In the genomic region with DNA sequence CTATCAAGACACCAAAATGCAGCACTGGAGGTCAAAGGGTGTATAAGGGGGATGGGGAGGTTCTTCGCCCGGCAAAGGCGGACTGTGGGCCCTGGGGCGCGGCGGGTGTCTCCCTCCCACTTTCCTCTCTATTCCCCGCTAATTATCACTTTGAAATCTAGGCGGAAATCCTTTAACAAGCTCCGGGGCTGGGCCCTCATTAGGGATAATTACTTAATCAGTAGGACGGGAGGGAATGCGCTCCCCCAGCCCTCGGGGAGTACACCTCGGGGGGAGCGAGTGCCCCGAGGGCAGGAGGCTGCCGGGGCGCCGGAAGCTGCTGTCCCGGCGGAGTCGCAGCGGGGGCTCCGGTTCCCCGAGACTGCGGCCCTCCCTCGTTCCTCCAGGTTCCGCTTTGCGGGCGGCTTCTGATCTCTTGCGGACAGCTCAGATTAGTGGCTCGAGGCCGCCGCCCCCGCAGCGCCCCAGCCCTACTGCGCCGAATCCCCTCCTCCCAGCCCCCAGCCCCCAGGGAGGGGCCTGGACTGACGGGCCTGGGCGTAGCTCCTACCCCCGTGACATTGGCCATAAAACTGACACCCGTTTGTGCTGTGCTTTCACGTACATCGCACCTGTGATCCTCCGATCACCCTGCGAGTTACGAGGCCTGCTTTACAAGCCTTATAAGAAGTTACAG, we compare ENCODE assay signal across 8 cellular contexts. TPM values are rescaled to one million over a fixed set of nuclear protein-coding genes. Genes with fewer than 3 reads are reported as not detected.
A peak's percentile ranks its signal among the peaks of the same experiment; 100 is the strongest.
DNase-seq lines count a peak whose midpoint lies in the region; FAIRE-seq and TF ChIP-seq lines count a peak whose summit lies in the region.

No MANE protein-coding gene starts in this region.

- H3K9me3 ChIP-seq in duodenal mucosa (ENCODE audit: control insufficient read depth in 1 of 2, low read length in 2 of 2) (no peaks in the 10 kb centered on the region), mesenchymal stem cell (ENCODE audit: control insufficient read depth, low read length) (peaks cover 14% of the 10 kb centered on the region)

- H3K27me3 ChIP-seq in duodenal mucosa (ENCODE audit: control insufficient read depth in 1 of 2, insufficient read depth in 2 of 2, low read length in 2 of 2): peaks cover 6 to 38% of the 10 kb centered on the region in 2 donors
- H3K27me3 ChIP-seq in mesenchymal stem cell (ENCODE audit: control insufficient read depth in 1 of 2, insufficient read depth in 1 of 2, low read length in 2 of 2): peaks cover 36 to 78% of the 10 kb centered on the region in 2 experiments

- H3K4me3 Mint-ChIP-seq in activated CD4-positive, alpha-beta T cell treated with anti-CD3 and anti-CD28 coated beads, Interleukin-2, amount 10 ng/mL, durations not matched to agents 7 days and 5 days: peak overlapping the region; percentile 47

- peaks cover 74% of the 10 kb centered on the region for H3K27me3 Mint-ChIP-seq in activated CD4-positive, alpha-beta T cell treated with anti-CD3 and anti-CD28 coated beads, Interleukin-2, amount 10 ng/mL, durations not matched to agents 7 days and 5 days

- no peak overlapping the region for H3K27ac Mint-ChIP-seq in activated CD4-positive, alpha-beta T cell treated with anti-CD3 and anti-CD28 coated beads, Interleukin-2, amount 10 ng/mL, durations not matched to agents 7 days and 5 days

- H3K4me3 ChIP-seq in duodenal mucosa (ENCODE audit: low read depth in 1 of 2, low read length in 2 of 2) (peak overlapping the region; percentile 65 to 66), mesenchymal stem cell (ENCODE audit: insufficient read depth in 1 of 2, low read depth in 1 of 2, low read length in 2 of 2) (peak overlapping the region; percentile 42 to 71)

- H3K18ac ChIP-seq in mesenchymal stem cell (ENCODE audit: low read depth in 1 of 2, low read length in 2 of 2): peak overlapping the region in 1 of 2 experiments; percentile 32

- no peak overlapping the region for H3K14ac ChIP-seq in mesenchymal stem cell (ENCODE audit: low read length in 2 of 2)

- H3K4me1 Mint-ChIP-seq in activated CD4-positive, alpha-beta T cell treated with anti-CD3 and anti-CD28 coated beads, Interleukin-2, amount 10 ng/mL, durations not matched to agents 7 days and 5 days: peaks cover 7% of the 10 kb centered on the region

- H3K27ac ChIP-seq in duodenal mucosa (ENCODE audit: low read depth, low read length) (no peak overlapping the region), mesenchymal stem cell (ENCODE audit: low read length, poor library complexity, severe bottlenecking) (no peak overlapping the region)

- H3K4me1 ChIP-seq in duodenal mucosa (ENCODE audit: control insufficient read depth in 1 of 2, insufficient read depth in 2 of 2, low read length in 2 of 2) (peaks cover 15 to 16% of the 10 kb centered on the region in 2 donors), mesenchymal stem cell (ENCODE audit: control insufficient read depth, insufficient read depth, low read depth, low read length) (peaks cover 15% of the 10 kb centered on the region)

- H3K9ac ChIP-seq in duodenal mucosa (ENCODE audit: low read depth in 1 of 2, low read length in 2 of 2) (peak overlapping the region; percentile 48), mesenchymal stem cell (ENCODE audit: low read length) (peak overlapping the region; percentile 83)

- CTCF ChIA-PET in activated CD4-positive, alpha-beta T cell treated with anti-CD3 and anti-CD28 coated beads, Interleukin-2, amount 10 ng/mL, durations not matched to agents 7 days and 5 days (lab: Charles Lee): interaction anchor here (0.7 to 1.5 kb wide), 5 partner anchors 10 to 72 kb away, joined by 3 read pairs; partner anchors contain the start of gene DDR1

- no peak overlapping the region for H2BK12ac ChIP-seq in mesenchymal stem cell (ENCODE audit: low read length in 2 of 2)

- H3K9me3 Mint-ChIP-seq in activated CD4-positive, alpha-beta T cell treated with anti-CD3 and anti-CD28 coated beads, Interleukin-2, amount 10 ng/mL, durations not matched to agents 7 days and 5 days: no peaks in the 10 kb centered on the region

- no peak overlapping the region for H2BK15ac ChIP-seq in mesenchymal stem cell (ENCODE audit: low read depth, poor library complexity, severe bottlenecking)

- H2AK5ac ChIP-seq in mesenchymal stem cell (ENCODE audit: low read length, severe bottlenecking): no peak overlapping the region

- WGBS in mesenchymal stem cell: 2% methylated on average over 38 of the region's 46 CpGs

- H4K8ac ChIP-seq in mesenchymal stem cell (ENCODE audit: low read length): peak overlapping the region; percentile 89

- no peak overlapping the region for H3K23ac ChIP-seq in mesenchymal stem cell (ENCODE audit: low read length in 2 of 2)

- POLR2A ChIA-PET in activated CD4-positive, alpha-beta T cell treated with anti-CD3 and anti-CD28 coated beads, Interleukin-2, amount 10 ng/mL, durations not matched to agents 7 days and 5 days (lab: Charles Lee): no interaction called here

- no peaks in the 10 kb centered on the region for H3K36me3 Mint-ChIP-seq in activated CD4-positive, alpha-beta T cell treated with anti-CD3 and anti-CD28 coated beads, Interleukin-2, amount 10 ng/mL, durations not matched to agents 7 days and 5 days (ENCODE audit: low read depth)

- no peak for TF ChIP-seq CTCF in D721Med (IDR thresholded peaks at IDR 0.05; ENCODE audit: insufficient read depth, missing control alignments)

- no peak overlapping the region for H2BK5ac ChIP-seq in mesenchymal stem cell (ENCODE audit: low read depth, low read length, poor library complexity, severe bottlenecking)

- no peaks in the 10 kb centered on the region for H3K36me3 ChIP-seq in duodenal mucosa (ENCODE audit: control insufficient read depth in 1 of 2, insufficient read depth in 2 of 2, low read length in 2 of 2)
- no peaks in the 10 kb centered on the region for H3K36me3 ChIP-seq in mesenchymal stem cell (ENCODE audit: control insufficient read depth in 1 of 2, insufficient read depth in 2 of 2, low read depth in 1 of 2, low read length in 2 of 2)

- no peaks in the 10 kb centered on the region for H3K79me1 ChIP-seq in mesenchymal stem cell (replicated peaks; ENCODE audit: low read length, poor library complexity, severe bottlenecking)

- peak overlapping the region; percentile 66 for H3K4me2 ChIP-seq in mesenchymal stem cell (ENCODE audit: low read length, poor library complexity, severe bottlenecking)

- H3K4ac ChIP-seq in mesenchymal stem cell (ENCODE audit: low read depth in 1 of 2, low read length in 2 of 2): peak overlapping the region in 1 of 2 experiments; percentile 20

- peak overlapping the region; percentile 28 for H4K91ac ChIP-seq in mesenchymal stem cell (ENCODE audit: low read length)

- DNase-seq in NCI-H2081 (lab: John Stamatoyannopoulos, UW) (peak; percentile 3 to 34), NCI-H2081 treated with DMSO at 0.1 percent for 48 hours (lab: John Stamatoyannopoulos, UW) (no peak), M059J (ENCODE audit: low read depth) (peak; percentile 68), mesenchymal stem cell (peak; percentile 44), D721Med (ENCODE audit: insufficient read length, low spot score) (no peak)
- peak; percentile 52 for DNase-seq in activated CD4-positive, alpha-beta T cell treated with anti-CD3 and anti-CD28 coated beads, Interleukin-2, amount 10 ng/mL, durations not matched to agents 7 days and 5 days
- DNase-seq in stimulated activated CD8-positive, alpha-beta memory T cell treated with anti-CD3 and anti-CD28 coated beads, Interleukin-12 subunit alpha, Interleukin-12 subunit beta, amount 100 ng/mL, for 24 hours (ENCODE audit: extremely low read depth): peak; percentile 62

- FAIRE-seq in D721Med (lab: Jason Lieb, UNC): no peak

- H2AFZ ChIP-seq in mesenchymal stem cell (ENCODE audit: low read depth, low read length): peak overlapping the region; percentile 18

- H2BK120ac ChIP-seq in mesenchymal stem cell (ENCODE audit: low read depth, low read length): no peak overlapping the region

RNA-seq across cellular contexts. Expression of gene MUCL3, which starts 14.7 kb away (rescaled TPM):
- total RNA-seq in M059J (2014; rRNA removed; shearing (Covaris generic)): not detected in 2 replicates
- not detected for total RNA-seq in activated CD4-positive, alpha-beta T cell treated with anti-CD3 and anti-CD28 coated beads, Interleukin-2, amount 10 ng/mL, durations not matched to agents 7 days and 5 days
- not detected for polyA plus RNA-seq in mesenchymal stem cell (2013, experiment 1 of 2)
- polyA plus RNA-seq in mesenchymal stem cell (2013, experiment 2 of 2): not detected

RNA-seq across cellular contexts. Expression of gene SFTA2, which starts 23.5 kb away (rescaled TPM):
- total RNA-seq in M059J (2014; rRNA removed; shearing (Covaris generic)): not detected in 2 replicates
- total RNA-seq in activated CD4-positive, alpha-beta T cell treated with anti-CD3 and anti-CD28 coated beads, Interleukin-2, amount 10 ng/mL, durations not matched to agents 7 days and 5 days: not detected
- polyA plus RNA-seq in mesenchymal stem cell (2013, experiment 1 of 2): not detected
- not detected for polyA plus RNA-seq in mesenchymal stem cell (2013, experiment 2 of 2)

RNA-seq across cellular contexts. Expression of gene MUC21, which starts 28.0 kb away (rescaled TPM):
- total RNA-seq in M059J (2014; rRNA removed; shearing (Covaris generic)): not detected in 2 replicates
- total RNA-seq in activated CD4-positive, alpha-beta T cell treated with anti-CD3 and anti-CD28 coated beads, Interleukin-2, amount 10 ng/mL, durations not matched to agents 7 days and 5 days: not detected
- polyA plus RNA-seq in mesenchymal stem cell (2013, experiment 1 of 2): not detected
- not detected for polyA plus RNA-seq in mesenchymal stem cell (2013, experiment 2 of 2)

RNA-seq across cellular contexts. Expression of gene VARS2, which starts 41.5 kb away (rescaled TPM):
- total RNA-seq in M059J (2014; rRNA removed; shearing (Covaris generic)): 7.4 and 10.1 TPM in 2 replicates
- 10 to 100 TPM; 34.3 to 40.2 TPM for total RNA-seq in activated CD4-positive, alpha-beta T cell treated with anti-CD3 and anti-CD28 coated beads, Interleukin-2, amount 10 ng/mL, durations not matched to agents 7 days and 5 days
- polyA plus RNA-seq in mesenchymal stem cell (2013, experiment 1 of 2): 5.1 TPM
- 4.7 TPM for polyA plus RNA-seq in mesenchymal stem cell (2013, experiment 2 of 2)

RNA-seq across cellular contexts. Expression of gene GTF2H4, which starts 47.5 kb away (rescaled TPM):
- total RNA-seq in M059J (2014; rRNA removed; shearing (Covaris generic)): 11.4 and 17.7 TPM in 2 replicates
- total RNA-seq in activated CD4-positive, alpha-beta T cell treated with anti-CD3 and anti-CD28 coated beads, Interleukin-2, amount 10 ng/mL, durations not matched to agents 7 days and 5 days: 10 to 100 TPM; 28.5 to 34.1 TPM
- 23.5 TPM for polyA plus RNA-seq in mesenchymal stem cell (2013, experiment 1 of 2)
- polyA plus RNA-seq in mesenchymal stem cell (2013, experiment 2 of 2): 24.5 TPM

Comparison
In these comparisons a context has a peak if more than half of its experiments do, and no peak if none do; other contexts are left out.
1. DNase-seq: peak in NCI-H2081 (2 of 2), M059J (single experiment), activated CD4-positive, alpha-beta T cell treated with anti-CD3 and anti-CD28 coated beads, Interleukin-2, amount 10 ng/mL, durations not matched to agents 7 days and 5 days (single experiment), mesenchymal stem cell (single experiment) and stimulated activated CD8-positive, alpha-beta memory T cell treated with anti-CD3 and anti-CD28 coated beads, Interleukin-12 subunit alpha, Interleukin-12 subunit beta, amount 100 ng/mL, for 24 hours (single experiment); none in NCI-H2081 treated with DMSO at 0.1 percent for 48 hours (single experiment) and D721Med (single experiment).